In genomic region chrX:40462797-40463196, GRCh38 we compare ENCODE assay signal across 31 cellular contexts.
"Had no signal": no experiment of that assay in that cellular context is flagged by ENCODE, and none has a peak within 500 bp of the region (broad histone marks: within the 10 kb centered on the region; RNA-seq: fewer than 3 reads in every experiment).

No MANE protein-coding gene starts in this region.

- H3K36me3 Mint-ChIP-seq: activated naive CD4-positive, alpha-beta T cell treated with anti-CD3 and anti-CD28 coated beads, Interleukin-2, amount 10 ng/mL, durations not matched to agents 7 days and 5 days; activated naive CD4-positive, alpha-beta T cell treated with anti-CD3 and anti-CD28 coated beads, Interleukin-2, amount 50 U/mL, for 72 hours; activated naive CD8-positive, alpha-beta T cell treated with anti-CD3 and anti-CD28 coated beads, Interleukin-2, amount 10 ng/mL, durations not matched to agents 7 days and 5 days; T-cell; WTC11 had no signal

- H3K4me1 ChIP-seq: ascending aorta, colonic mucosa had no signal

- H3K36me3 ChIP-seq: ascending aorta, colonic mucosa had no signal

- ATAC-seq: activated naive CD4-positive, alpha-beta T cell treated with anti-CD3 and anti-CD28 coated beads, Interleukin-2, amount 50 U/mL, for 72 hours; activated T-cell treated with anti-CD3 and anti-CD28 coated beads, Interleukin-2, amount 50 U/mL, for 72 hours; body of pancreas; esophagus mucosa; T-cell; WTC11 had no signal

- H3K4me3 Mint-ChIP-seq: activated CD4-positive, alpha-beta memory T cell treated with anti-CD3 and anti-CD28 coated beads, Interleukin-2, amount 10 ng/mL, durations not matched to agents 7 days and 5 days; activated CD4-positive, alpha-beta T cell treated with anti-CD3 and anti-CD28 coated beads, Interleukin-2, amount 10 ng/mL, durations not matched to agents 7 days and 5 days; activated naive CD4-positive, alpha-beta T cell treated with anti-CD3 and anti-CD28 coated beads, Interleukin-2, amount 10 ng/mL, durations not matched to agents 7 days and 5 days; activated naive CD8-positive, alpha-beta T cell treated with anti-CD3 and anti-CD28 coated beads, Interleukin-2, amount 10 ng/mL, durations not matched to agents 7 days and 5 days; activated T-cell treated with anti-CD3 and anti-CD28 coated beads, Interleukin-2, amount 50 U/mL, for 24 hours; activated T-cell treated with anti-CD3 and anti-CD28 coated beads, Interleukin-2, amount 50 U/mL, for 72 hours; dendritic cell treated with granulocyte-macrophage colony-stimulating factor and Interleukin-4, amounts not matched to agents 40 ng/mL and 50 ng/mL, for 4 days; endodermal cell; T-cell; T-helper 1 cell treated with Interleukin-12 subunit alpha and Interleukin-12 subunit beta and Interleukin-4 antibody, amounts not matched to agents 30 μg/mL and 1 μg/mL, for 36 hours; T-helper 2 cell treated with Interferon-gamma antibody and Interleukin-4, amounts not matched to agents 5 μg/mL and 100 μg/mL, for 36 hours; WTC11 had no signal

- H3K4me1 Mint-ChIP-seq: endodermal cell had no signal

- H3K27ac ChIP-seq: ascending aorta, body of pancreas, colonic mucosa, dorsolateral prefrontal cortex, VCaP had no signal

- H3K27me3 ChIP-seq: ascending aorta, body of pancreas, colonic mucosa had no signal

- H3K9me3 Mint-ChIP-seq: activated CD4-positive, alpha-beta memory T cell treated with anti-CD3 and anti-CD28 coated beads, Interleukin-2, amount 10 ng/mL, durations not matched to agents 7 days and 5 days; activated CD4-positive, alpha-beta T cell treated with anti-CD3 and anti-CD28 coated beads, Interleukin-2, amount 10 ng/mL, durations not matched to agents 7 days and 5 days; activated naive CD4-positive, alpha-beta T cell treated with anti-CD3 and anti-CD28 coated beads, Interleukin-2, amount 10 ng/mL, durations not matched to agents 7 days and 5 days; activated naive CD4-positive, alpha-beta T cell treated with anti-CD3 and anti-CD28 coated beads, Interleukin-2, amount 50 U/mL, for 72 hours; activated naive CD8-positive, alpha-beta T cell treated with anti-CD3 and anti-CD28 coated beads, Interleukin-2, amount 10 ng/mL, durations not matched to agents 7 days and 5 days; activated T-cell treated with anti-CD3 and anti-CD28 coated beads, Interleukin-2, amount 50 U/mL, for 24 hours; activated T-cell treated with anti-CD3 and anti-CD28 coated beads, Interleukin-2, amount 50 U/mL, for 72 hours; dendritic cell treated with granulocyte-macrophage colony-stimulating factor and Interleukin-4, amounts not matched to agents 40 ng/mL and 50 ng/mL, for 4 days; T-cell; T-helper 1 cell treated with Interleukin-12 subunit alpha and Interleukin-12 subunit beta and Interleukin-4 antibody, amounts not matched to agents 30 μg/mL and 1 μg/mL, for 36 hours; T-helper 2 cell treated with Interferon-gamma antibody and Interleukin-4, amounts not matched to agents 5 μg/mL and 100 μg/mL, for 36 hours; WTC11 had no signal

- H3K4me3 ChIP-seq: ascending aorta, body of pancreas, colonic mucosa, dorsolateral prefrontal cortex had no signal

- DNase-seq: activated CD4-positive, alpha-beta memory T cell treated with anti-CD3 and anti-CD28 coated beads, Interleukin-2, amount 10 ng/mL, durations not matched to agents 7 days and 5 days; activated CD4-positive, alpha-beta T cell treated with anti-CD3 and anti-CD28 coated beads for 1 hour; activated CD4-positive, alpha-beta T cell treated with anti-CD3 and anti-CD28 coated beads for 4 hours; activated CD4-positive, alpha-beta T cell treated with anti-CD3 and anti-CD28 coated beads, Interleukin-2, amount 10 ng/mL, durations not matched to agents 7 days and 5 days; activated CD4-positive, alpha-beta T cell treated with anti-CD3 and anti-CD28 coated beads, Interleukin-2, amount 50 U/mL, for 4 hours; activated CD8-positive, alpha-beta memory T cell treated with anti-CD3 and anti-CD28 coated beads, Interleukin-2, amount 50 U/mL, for 48 hours; activated gamma-delta T cell; activated naive CD4-positive, alpha-beta T cell; activated naive CD4-positive, alpha-beta T cell treated with anti-CD3 and anti-CD28 coated beads, Interleukin-2, amount 10 ng/mL, durations not matched to agents 7 days and 5 days; activated naive CD8-positive, alpha-beta T cell treated with anti-CD3 and anti-CD28 coated beads, Interleukin-2, amount 10 ng/mL, durations not matched to agents 7 days and 5 days; activated T-cell treated with anti-CD3 and anti-CD28 coated beads for 4 hours; activated T-cell treated with anti-CD3 and anti-CD28 coated beads, Interleukin-2, amount 50 U/mL, for 24 hours; activated T-cell treated with anti-CD3 and anti-CD28 coated beads, Interleukin-2, amount 50 U/mL, for 72 hours; body of pancreas; central memory CD4-positive, alpha-beta T cell; cerebellar nuclear complex; colonic mucosa; dorsolateral prefrontal cortex; effector memory CD4-positive, alpha-beta T cell; endodermal cell; foreskin fibroblast; SW 1271; T-cell had no signal

- H3K27ac Mint-ChIP-seq: activated CD4-positive, alpha-beta memory T cell treated with anti-CD3 and anti-CD28 coated beads, Interleukin-2, amount 10 ng/mL, durations not matched to agents 7 days and 5 days; activated CD4-positive, alpha-beta T cell treated with anti-CD3 and anti-CD28 coated beads, Interleukin-2, amount 10 ng/mL, durations not matched to agents 7 days and 5 days; activated naive CD4-positive, alpha-beta T cell treated with anti-CD3 and anti-CD28 coated beads, Interleukin-2, amount 10 ng/mL, durations not matched to agents 7 days and 5 days; activated naive CD4-positive, alpha-beta T cell treated with anti-CD3 and anti-CD28 coated beads, Interleukin-2, amount 50 U/mL, for 72 hours; activated naive CD8-positive, alpha-beta T cell treated with anti-CD3 and anti-CD28 coated beads, Interleukin-2, amount 10 ng/mL, durations not matched to agents 7 days and 5 days; activated T-cell treated with anti-CD3 and anti-CD28 coated beads, Interleukin-2, amount 50 U/mL, for 24 hours; activated T-cell treated with anti-CD3 and anti-CD28 coated beads, Interleukin-2, amount 50 U/mL, for 72 hours; dendritic cell treated with granulocyte-macrophage colony-stimulating factor and Interleukin-4, amounts not matched to agents 40 ng/mL and 50 ng/mL, for 4 days; endodermal cell; T-cell; T-helper 1 cell treated with Interleukin-12 subunit alpha and Interleukin-12 subunit beta and Interleukin-4 antibody, amounts not matched to agents 30 μg/mL and 1 μg/mL, for 36 hours; T-helper 2 cell treated with Interferon-gamma antibody and Interleukin-4, amounts not matched to agents 5 μg/mL and 100 μg/mL, for 36 hours; WTC11 had no signal

- H3K9me3 ChIP-seq: ascending aorta, body of pancreas, colonic mucosa had no signal
